Comparison of ENCODE assay signal across 9 cellular contexts in genomic region chr19:46862974-46863632, GRCh38. TPM values are rescaled to one million over a fixed set of nuclear protein-coding genes. Genes with fewer than 3 reads are reported as not detected.
DNase-seq lines count a peak whose midpoint lies in the region; ATAC-seq and TF ChIP-seq lines count a peak whose summit lies in the region.
"Had no signal": no experiment of that assay in that cellular context is flagged by ENCODE, and none has a peak within 500 bp of the region (broad histone marks: within the 10 kb centered on the region; RNA-seq: fewer than 3 reads in every experiment).

No MANE protein-coding gene starts in this region.

- H4K8ac ChIP-seq in neuronal stem cell (ENCODE audit: low read depth, low read length), result no peak overlapping the region

- no peak overlapping the region for H2BK12ac ChIP-seq in neuronal stem cell (ENCODE audit: low read length)

- no peak overlapping the region for H3K4me3 Mint-ChIP-seq in stimulated activated naive CD8-positive, alpha-beta T cell treated with anti-CD3 and anti-CD28 coated beads, Interleukin-15, amount 100 ng/mL, for 72 hours

- no peak overlapping the region for H3K27ac Mint-ChIP-seq in stimulated activated naive CD8-positive, alpha-beta T cell treated with anti-CD3 and anti-CD28 coated beads, Interleukin-15, amount 100 ng/mL, for 72 hours

- no peak overlapping the region for H2BK15ac ChIP-seq in neuronal stem cell (ENCODE audit: low read length)

- H3K14ac ChIP-seq in neuronal stem cell (ENCODE audit: low read length), result no peak overlapping the region

- peak overlapping the region; percentile 97 for H3K4me2 ChIP-seq in BLaER1
- peak overlapping the region; percentile 77 for H3K4me2 ChIP-seq in neuronal stem cell (ENCODE audit: insufficient read depth, low read length, poor library complexity, severe bottlenecking)

- H3K23ac ChIP-seq in neuronal stem cell (ENCODE audit: low read depth, low read length, poor library complexity), result no peak overlapping the region

- H4K91ac ChIP-seq in neuronal stem cell (ENCODE audit: low read depth, low read length, poor library complexity), result no peak overlapping the region

- no peak overlapping the region for H2AFZ ChIP-seq in neuronal stem cell (ENCODE audit: low read length)

- no peaks in the 10 kb centered on the region for H3K9me3 ChIP-seq in BLaER1
- H3K9me3 ChIP-seq in KOPT-K1 (ENCODE audit: insufficient read depth, low read length, poor library complexity, severe bottlenecking), result no peaks in the 10 kb centered on the region
- no peaks in the 10 kb centered on the region for H3K9me3 ChIP-seq in neuronal stem cell (replicated peaks in 1 of 2; ENCODE audit: control insufficient read depth in 2 of 2, insufficient read depth in 1 of 2, low read depth in 1 of 2, low read length in 2 of 2)

- no peak overlapping the region for H3K4ac ChIP-seq in neuronal stem cell (ENCODE audit: low read length)

- H3K4me3 ChIP-seq in BLaER1 (peak overlapping the region; percentile 83), coronary artery (peak overlapping the region; percentile 82), neuronal stem cell (ENCODE audit: low read length in 2 of 2) (peak overlapping the region; percentile 5 to 95)

- TF ChIP-seq CTCF in coronary artery (IDR thresholded peaks at IDR 0.05), result no peak

- no peaks in the 10 kb centered on the region for H3K9me3 Mint-ChIP-seq in stimulated activated naive CD8-positive, alpha-beta T cell treated with anti-CD3 and anti-CD28 coated beads, Interleukin-15, amount 100 ng/mL, for 72 hours

- H4K20me1 ChIP-seq in BLaER1, result peaks cover 67% of the 10 kb centered on the region

- H3K4me1 ChIP-seq in BLaER1 (peaks cover 75% of the 10 kb centered on the region), neuronal stem cell (ENCODE audit: control insufficient read depth in 2 of 2, insufficient read depth in 1 of 2, low read depth in 1 of 2, low read length in 2 of 2) (peaks cover 18 to 32% of the 10 kb centered on the region in 2 donors)

- H3K36me3 ChIP-seq in BLaER1 (peaks cover 15% of the 10 kb centered on the region), KOPT-K1 (ENCODE audit: insufficient read depth, low read length) (0 out of 2 replicates have a peak, but pooled peaks cover 8% of the 10 kb centered on the region), neuronal stem cell (replicated peaks in 1 of 2; ENCODE audit: control insufficient read depth in 2 of 2, insufficient read depth in 2 of 2, low read length in 2 of 2) (peaks cover 0 to 10% of the 10 kb centered on the region in 2 donors)

- H3K27ac ChIP-seq in BLaER1 (peak overlapping the region; percentile 93; the same call in 1 of the 2 replicates), KOPT-K1 (ENCODE audit: low read depth, low read length, poor library complexity, severe bottlenecking) (peak overlapping the region; percentile 99), coronary artery (peak overlapping the region; percentile 12 to 97), neuronal stem cell (replicated peaks; ENCODE audit: low read length) (peak overlapping the region; percentile 21)

- no peak overlapping the region for H2AK5ac ChIP-seq in neuronal stem cell (ENCODE audit: low read depth, low read length)

- H3K27me3 ChIP-seq in BLaER1 (no peaks in the 10 kb centered on the region), neuronal stem cell (ENCODE audit: control insufficient read depth in 3 of 3, insufficient read depth in 3 of 3, low read depth in 1 of 3, low read length in 3 of 3) (no peaks in the 10 kb centered on the region)

- DNase-seq in coronary artery (ENCODE audit: low spot score) (no peak), neuronal stem cell (ENCODE audit: low spot score) (no peak), dedifferentiated amniotic fluid mesenchymal stem cell (ENCODE audit: extremely low spot score) (no peak)
- DNase-seq in stimulated activated naive CD8-positive, alpha-beta T cell treated with anti-CD3 and anti-CD28 coated beads, Interleukin-15, amount 100 ng/mL, for 72 hours, result no peak
- DNase-seq: effector CD8-positive, alpha-beta T cell had no signal

- WGBS in neuronal stem cell (ENCODE audit: extremely low coverage in 2 of 2, insufficient read length in 2 of 2, insufficient replicate concordance in 1 of 2), 2 donors, result no CpG with 5 or more reads among the region's 4 CpGs

- no peak overlapping the region for H2BK5ac ChIP-seq in neuronal stem cell (ENCODE audit: low read length)

- no peak overlapping the region for H2BK120ac ChIP-seq in neuronal stem cell (ENCODE audit: low read depth, low read length)

- H3K18ac ChIP-seq in neuronal stem cell (ENCODE audit: low read length), result no peak overlapping the region

- ATAC-seq in GM18519 (IDR thresholded peaks at IDR 0.05; ENCODE audit: low FRiP score, unreplicated experiment) (no peak), GM19467 (IDR thresholded peaks at IDR 0.05; ENCODE audit: unreplicated experiment) (no peak)
- no peak for ATAC-seq in stimulated activated naive CD8-positive, alpha-beta T cell treated with anti-CD3 and anti-CD28 coated beads, Interleukin-15, amount 100 ng/mL, for 72 hours

- H3K79me1 ChIP-seq in neuronal stem cell (ENCODE audit: low read depth, low read length), result peaks cover 5% of the 10 kb centered on the region

- peaks cover 38% of the 10 kb centered on the region for H3K4me1 Mint-ChIP-seq in stimulated activated naive CD8-positive, alpha-beta T cell treated with anti-CD3 and anti-CD28 coated beads, Interleukin-15, amount 100 ng/mL, for 72 hours

- H3K27me3 Mint-ChIP-seq in stimulated activated naive CD8-positive, alpha-beta T cell treated with anti-CD3 and anti-CD28 coated beads, Interleukin-15, amount 100 ng/mL, for 72 hours, result no peaks in the 10 kb centered on the region

- H3K9ac ChIP-seq in BLaER1 (peak overlapping the region; percentile 93; the same call in 1 of the 2 replicates), neuronal stem cell (ENCODE audit: low read depth, low read length, poor library complexity) (peak overlapping the region; percentile 13)

RNA-seq across cellular contexts. Expression of gene ARHGAP35, which starts 2.3 kb away (rescaled TPM):
- polyA plus RNA-seq in neuronal stem cell (2013, experiment 1 of 2), result 35.6 TPM
- 37.6 TPM for polyA plus RNA-seq in neuronal stem cell (2013, experiment 2 of 2)

RNA-seq across cellular contexts. Expression of gene AP2S1, which starts 12.5 kb away (rescaled TPM):
- 133 TPM for polyA plus RNA-seq in neuronal stem cell (2013, experiment 1 of 2)
- 137 TPM for polyA plus RNA-seq in neuronal stem cell (2013, experiment 2 of 2)

Comparison
In these comparisons a context has a peak if more than half of its experiments do, and no peak if none do; other contexts are left out.
1. H3K27ac ChIP-seq: peak in every context shown above with its lines; median percentile 99 in KOPT-K1; 93 in BLaER1; 54 in coronary artery; 21 in neuronal stem cell.